Comparison of ENCODE assay signal across 9 cellular contexts in the genomic region with DNA sequence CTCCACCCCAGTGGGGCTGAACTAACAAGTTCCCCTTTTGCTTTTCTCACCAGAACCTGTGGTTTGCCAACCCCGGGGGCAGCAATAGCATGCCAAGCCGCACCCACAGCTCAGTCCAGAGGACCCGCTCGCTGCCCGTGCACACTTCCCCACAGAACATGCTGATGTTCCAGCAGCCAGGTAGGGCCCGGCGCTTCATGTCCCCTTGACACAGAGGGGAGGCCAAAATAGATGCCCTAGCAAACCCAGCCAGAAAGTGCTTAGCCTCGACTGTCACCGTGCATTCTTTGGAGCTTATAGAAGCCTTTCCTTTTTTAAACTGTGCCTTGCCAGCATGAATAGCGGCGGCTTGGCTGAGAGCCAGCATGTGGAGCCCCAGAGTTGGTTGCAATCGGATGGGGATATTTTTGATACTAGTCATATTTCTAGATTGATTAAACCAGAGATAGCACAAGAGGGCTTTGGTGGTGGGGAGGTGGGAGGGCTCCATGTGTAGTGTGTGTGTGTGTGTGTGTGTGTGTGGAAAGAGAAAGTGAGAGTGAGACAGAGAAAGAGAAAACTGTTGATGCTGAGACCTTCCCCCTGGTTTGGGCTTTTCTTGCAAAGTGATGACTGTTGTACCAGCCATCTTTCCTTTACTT.
DNase-seq lines count a peak whose midpoint lies in the region; ATAC-seq, FAIRE-seq and TF ChIP-seq lines count a peak whose summit lies in the region.
"Had no signal": no experiment of that assay in that cellular context is flagged by ENCODE, and none has a peak within 500 bp of the region (broad histone marks: within the 10 kb centered on the region; RNA-seq: fewer than 3 reads in every experiment).

No MANE protein-coding gene starts in this region.

- peaks cover 1% of the 10 kb centered on the region for H3K36me3 Mint-ChIP-seq in progenitor cell of endocrine pancreas (ENCODE audit: insufficient read depth)

- no peak overlapping the region for H3K4me3 Mint-ChIP-seq in progenitor cell of endocrine pancreas (ENCODE audit: low read depth)

- H3K4me2 ChIP-seq in smooth muscle cell, result no peak overlapping the region

- H3K4me1 ChIP-seq in smooth muscle cell (ENCODE audit: low read depth), result peaks cover 12% of the 10 kb centered on the region

- peaks cover 3% of the 10 kb centered on the region for H3K27me3 Mint-ChIP-seq in progenitor cell of endocrine pancreas

- WGBS in smooth muscle cell (ENCODE audit: low lambda C conversion rate), result 95% methylated on average over 12 of the region's 12 CpGs

- no peak overlapping the region for H3K9ac ChIP-seq in smooth muscle cell (ENCODE audit: low read depth)

- H3K9me3 ChIP-seq in smooth muscle cell (replicated peaks; ENCODE audit: low read depth), result no peaks in the 10 kb centered on the region

- peak overlapping the region; percentile 67 to 74 for H3K27ac ChIP-seq in coronary artery
- no peak overlapping the region for H3K27ac ChIP-seq in smooth muscle cell (ENCODE audit: low read depth)

- ATAC-seq in HG02763 (IDR thresholded peaks at IDR 0.05; ENCODE audit: unreplicated experiment), result no peak

- peaks cover 18% of the 10 kb centered on the region for H3F3A ChIP-seq in smooth muscle cell (ENCODE audit: low read depth)

- H4K20me1 ChIP-seq in smooth muscle cell (ENCODE audit: low read depth), result peaks cover 16% of the 10 kb centered on the region

- peak; percentile 28 for DNase-seq in COR-L47 (lab: John Stamatoyannopoulos, UW)
- peak; percentile 64 for DNase-seq in HTR-8/SVneo (ENCODE audit: insufficient read length, low spot score)
- peak; percentile 49 for DNase-seq in activated CD4-positive, CD25-positive, alpha-beta regulatory T cell treated with anti-CD3 and anti-CD28 coated beads, Interleukin-2, amount 50 U/mL, for 72 hours
- DNase-seq in coronary artery (ENCODE audit: low spot score), result peak; percentile 77
- DNase-seq in pons (ENCODE audit: low spot score), result peak; percentile 53
- no peak for DNase-seq in progenitor cell of endocrine pancreas (ENCODE audit: low spot score, unreplicated experiment)
- no peak for DNase-seq in smooth muscle cell (lab: John Stamatoyannopoulos, UW; ENCODE audit: unreplicated experiment)

- H3K79me2 ChIP-seq in smooth muscle cell (ENCODE audit: low read depth), result no peaks in the 10 kb centered on the region

- H3K4me3 ChIP-seq in coronary artery (no peak overlapping the region), smooth muscle cell (no peak overlapping the region)

- H3K27me3 ChIP-seq in smooth muscle cell (ENCODE audit: low read depth), result no peaks in the 10 kb centered on the region

- no peak overlapping the region for H2AFZ ChIP-seq in smooth muscle cell (ENCODE audit: low read depth)

- H3K4me1 Mint-ChIP-seq in progenitor cell of endocrine pancreas (ENCODE audit: low read depth), result peaks cover 9% of the 10 kb centered on the region

- TF ChIP-seq CTCF in coronary artery (IDR thresholded peaks at IDR 0.05) (no peak), progenitor cell of endocrine pancreas (IDR thresholded peaks at IDR 0.05; ENCODE audit: unreplicated experiment) (no peak), smooth muscle cell (IDR thresholded peaks at IDR 0.05; ENCODE audit: borderline replicate concordance, insufficient read depth, poor library complexity, severe bottlenecking) (no peak)

- H3K9me3 Mint-ChIP-seq in progenitor cell of endocrine pancreas (ENCODE audit: low read depth), result no peaks in the 10 kb centered on the region

- H3K27ac Mint-ChIP-seq in progenitor cell of endocrine pancreas, result no peak overlapping the region

- FAIRE-seq in HTR-8/SVneo (lab: Jason Lieb, UNC), result peak; percentile 40
- FAIRE-seq: endometrium had no signal

- H3K36me3 ChIP-seq in smooth muscle cell (ENCODE audit: low read depth), result no peaks in the 10 kb centered on the region

Comparison
In these comparisons a context has a peak if more than half of its experiments do, and no peak if none do; other contexts are left out.
1. DNase-seq: peak in COR-L47 (single experiment), HTR-8/SVneo (single experiment), activated CD4-positive, CD25-positive, alpha-beta regulatory T cell treated with anti-CD3 and anti-CD28 coated beads, Interleukin-2, amount 50 U/mL, for 72 hours (single experiment), coronary artery (single experiment) and pons (single experiment); none in progenitor cell of endocrine pancreas (single experiment) and smooth muscle cell (single experiment).